Comparison of ENCODE assay signal across 16 cellular contexts in the genomic region with DNA sequence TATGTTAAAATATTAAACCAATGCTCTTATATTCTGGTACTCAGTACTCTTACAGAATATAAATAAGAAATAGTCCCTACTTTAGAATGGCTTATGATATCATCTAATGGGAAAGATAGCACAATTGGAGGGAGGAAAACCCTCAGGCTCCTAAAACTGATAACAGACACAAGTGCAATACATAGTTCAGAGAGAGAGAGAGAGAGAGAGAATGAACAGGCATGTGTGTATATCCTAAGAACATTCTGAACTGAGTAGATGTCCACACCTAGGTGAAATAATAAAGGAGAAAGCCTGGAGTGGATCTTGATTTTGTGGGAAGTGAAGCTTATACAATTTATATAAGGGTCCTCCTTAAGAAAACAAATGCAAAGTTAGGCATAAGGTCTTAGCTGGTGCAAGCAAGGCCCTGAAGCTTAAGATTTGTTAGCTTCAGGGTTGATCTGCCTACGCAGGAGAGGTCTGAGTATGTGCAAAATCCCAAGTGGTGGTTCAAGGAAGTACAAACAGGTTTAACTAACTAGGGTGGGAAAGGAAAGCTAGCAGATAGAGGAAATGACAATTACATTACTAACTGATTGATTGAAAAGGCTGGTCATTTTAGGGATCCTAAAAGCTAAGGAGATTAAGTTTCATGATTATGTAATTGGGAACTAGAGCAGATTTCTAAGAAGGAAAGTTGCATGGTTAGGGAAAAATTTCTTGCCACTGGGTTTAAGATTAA. TPM values are rescaled to one million over a fixed set of nuclear protein-coding genes. Genes with fewer than 3 reads are reported as not detected.
DNase-seq lines count a peak whose midpoint lies in the region; ATAC-seq and TF ChIP-seq lines count a peak whose summit lies in the region.
"Had no signal": no experiment of that assay in that cellular context is flagged by ENCODE, and none has a peak within 500 bp of the region (broad histone marks: within the 10 kb centered on the region; RNA-seq: fewer than 3 reads in every experiment).

No MANE protein-coding gene starts in this region.

- H3K36me3 Mint-ChIP-seq in H9 (ENCODE audit: insufficient read depth in 1 of 3, low read depth in 3 of 3) = peaks cover 0 to 7% (median 4%) of the 10 kb centered on the region in 3 experiments; a peak in 2 of 7 replicates

- no peaks in the 10 kb centered on the region for H3K23me2 ChIP-seq in H9 (ENCODE audit: insufficient read length, low read depth, low read length, poor library complexity, severe bottlenecking)

- H3K14ac ChIP-seq in H9 (ENCODE audit: insufficient read depth, low read length) = no peak overlapping the region

- no peak overlapping the region for H2BK120ac ChIP-seq in H9 (ENCODE audit: low read depth, low read length, poor library complexity, severe bottlenecking)
- H2BK120ac ChIP-seq in mesendoderm (ENCODE audit: low read depth, low read length) = no peak overlapping the region

- H3K4me2 ChIP-seq in H9 (ENCODE audit: insufficient read depth, insufficient read length, low read length) (no peak overlapping the region), mesendoderm (ENCODE audit: low read length) (no peak overlapping the region)

- no peak overlapping the region for H3T11ph ChIP-seq in H9 (ENCODE audit: low read length)

- no peak overlapping the region for H2AK5ac ChIP-seq in H9 (ENCODE audit: insufficient read length, low read length)
- H2AK5ac ChIP-seq in mesendoderm (ENCODE audit: low read length) = no peak overlapping the region

- peaks cover 40 to 44% of the 10 kb centered on the region in 2 experiments for H3K4me1 Mint-ChIP-seq in H9

- peaks cover 6% of the 10 kb centered on the region; the same call in 1 of the 2 replicates for H3K4me1 ChIP-seq in H9 (ENCODE audit: insufficient read depth, low read length)
- H3K4me1 ChIP-seq in mesendoderm (ENCODE audit: control insufficient read depth, low read depth, low read length) = peaks cover 5% of the 10 kb centered on the region

- H3K27me3 ChIP-seq in H9 (ENCODE audit: insufficient read depth, low read length) (no peaks in the 10 kb centered on the region), mesendoderm (ENCODE audit: insufficient read depth, low read length, poor library complexity) (no peaks in the 10 kb centered on the region)

- H3K4me3 Mint-ChIP-seq in H9 = no peak overlapping the region
- H3K4me3 Mint-ChIP-seq: activated CD4-positive, alpha-beta T cell treated with anti-CD3 and anti-CD28 coated beads for 36 hours; activated T-cell treated with anti-CD3 and anti-CD28 coated beads, Interleukin-2, amount 50 U/mL, for 24 hours; CD8-positive, alpha-beta memory T cell had no signal

- H3K4me3 ChIP-seq in choroid plexus epithelial cell (ENCODE audit: low read depth, low read length) = no peak overlapping the region
- no peak overlapping the region for H3K4me3 ChIP-seq in mesendoderm (ENCODE audit: low read length)
- H3K4me3 ChIP-seq: stomach had no signal

- H3K79me1 ChIP-seq in H9 (ENCODE audit: insufficient read depth, low read depth, low read length, poor library complexity, severe bottlenecking) (no peaks in the 10 kb centered on the region), mesendoderm (ENCODE audit: low read length) (no peaks in the 10 kb centered on the region)

- H4K5ac ChIP-seq in H9 (ENCODE audit: insufficient read length, low read depth, low read length) (no peak overlapping the region), mesendoderm (ENCODE audit: low read length) (no peak overlapping the region)

- H2AFZ ChIP-seq in H9 (ENCODE audit: low read length) = no peak overlapping the region

- no peak overlapping the region for H3K18ac ChIP-seq in H9 (ENCODE audit: insufficient read length, low read depth, low read length)
- H3K18ac ChIP-seq in mesendoderm (ENCODE audit: low read length) = no peak overlapping the region

- H2BK5ac ChIP-seq in H9 (ENCODE audit: insufficient read length, low read length) (no peak overlapping the region), mesendoderm (ENCODE audit: low read length) (no peak overlapping the region)

- DNase-seq in H9 (no peak), NCI-H82 treated with DMSO at 0.1 percent for 48 hours (lab: John Stamatoyannopoulos, UW; ENCODE audit: unreplicated experiment) (peak; percentile 18), choroid plexus epithelial cell (ENCODE audit: low read depth) (peak; percentile 9), mesendoderm (peak; percentile 42), 8988T (no peak)
- DNase-seq in stimulated activated CD4-positive, alpha-beta T cell treated with anti-CD3 and anti-CD28 coated beads, Interleukin-4, amount 100 ng/mL, for 4 hours = no peak
- no peak for DNase-seq in activated CD4-positive, alpha-beta T cell treated with anti-CD3 and anti-CD28 coated beads for 4 hours
- DNase-seq: activated CD4-positive, alpha-beta T cell treated with anti-CD3 and anti-CD28 coated beads for 36 hours; activated T-cell treated with anti-CD3 and anti-CD28 coated beads, Interleukin-2, amount 50 U/mL, for 24 hours; CD8-positive, alpha-beta memory T cell; NCI-H1092; stomach had no signal

- H2BK15ac ChIP-seq in H9 (ENCODE audit: low read depth, low read length) = no peak overlapping the region
- H2BK15ac ChIP-seq in mesendoderm (replicated peaks; ENCODE audit: low read depth) = no peak overlapping the region

- H3K4ac ChIP-seq in H9 (ENCODE audit: low read depth, low read length) = no peak overlapping the region
- no peak overlapping the region for H3K4ac ChIP-seq in mesendoderm (ENCODE audit: low read depth, low read length)

- WGBS in H9 (ENCODE audit: extremely low coverage, insufficient read length, low lambda C conversion rate) = no CpG with 5 or more reads among the region's 1 CpG
- WGBS in mesendoderm (ENCODE audit: extremely low coverage, insufficient coverage, low lambda C conversion rate) = no CpG with 5 or more reads among the region's 1 CpG

- H4K20me1 ChIP-seq in H9 (ENCODE audit: control insufficient read depth, insufficient read depth, insufficient read length) = no peaks in the 10 kb centered on the region

- H3K9me3 ChIP-seq in H9 (ENCODE audit: control insufficient read depth, low read depth, low read length) = no peaks in the 10 kb centered on the region
- H3K9me3 ChIP-seq: neutrophil, stomach had no signal

- no peak overlapping the region for H3K9ac ChIP-seq in H9 (ENCODE audit: extremely low read depth, insufficient read length, low read length)
- no peak overlapping the region for H3K9ac ChIP-seq in mesendoderm (ENCODE audit: low read length)

- no peak overlapping the region for H2BK20ac ChIP-seq in H9 (ENCODE audit: low read depth, low read length, poor library complexity, severe bottlenecking)

- TF ChIP-seq CTCF in H9 (conservative IDR thresholded peaks at IDR 0.05) (peak; percentile 47), choroid plexus epithelial cell (conservative IDR thresholded peaks at IDR 0.05; ENCODE audit: low read depth, low read length) (no peak)

- H3K27ac ChIP-seq in H9 (ENCODE audit: insufficient read length, low read depth, low read length) = no peak overlapping the region
- H3K27ac ChIP-seq in mesendoderm (ENCODE audit: low read depth, low read length) = no peak overlapping the region
- H3K27ac ChIP-seq: neutrophil, stomach had no signal

- H3K56ac ChIP-seq in H9 (ENCODE audit: insufficient read length, low read depth, low read length) = no peak overlapping the region
- H3K56ac ChIP-seq in mesendoderm (ENCODE audit: low read length) = no peak overlapping the region

- no peak overlapping the region for H2BK12ac ChIP-seq in H9 (ENCODE audit: insufficient read length, low read depth, low read length)

- peaks cover 6 to 10% of the 10 kb centered on the region in 2 experiments; a peak in 3 of 5 replicates for H3K9me3 Mint-ChIP-seq in H9
- H3K9me3 Mint-ChIP-seq: activated T-cell treated with anti-CD3 and anti-CD28 coated beads, Interleukin-2, amount 50 U/mL, for 24 hours; CD8-positive, alpha-beta memory T cell had no signal

- H4K8ac ChIP-seq in H9 (replicated peaks; ENCODE audit: insufficient read length, low read depth, low read length) (no peak overlapping the region), mesendoderm (ENCODE audit: low read depth, low read length) (no peak overlapping the region)

- no peak overlapping the region for H3K23ac ChIP-seq in H9 (ENCODE audit: insufficient read length, low read depth, low read length)
- H3K23ac ChIP-seq in mesendoderm (ENCODE audit: low read length) = no peak overlapping the region

- H4K91ac ChIP-seq in H9 (ENCODE audit: insufficient read length, low read depth, low read length) = no peak overlapping the region

- H3K27me3 Mint-ChIP-seq in H9 (ENCODE audit: low read depth) = no peaks in the 10 kb centered on the region; the same call in 1 of the 2 replicates

- ATAC-seq in GM19328 (IDR thresholded peaks at IDR 0.05; ENCODE audit: unreplicated experiment) = no peak
- ATAC-seq: activated CD4-positive, alpha-beta T cell treated with anti-CD3 and anti-CD28 coated beads for 36 hours had no signal

- H3K36me3 ChIP-seq in mesendoderm (ENCODE audit: control insufficient read depth, insufficient read depth, low read length) = no peaks in the 10 kb centered on the region
- H3K36me3 ChIP-seq: neutrophil, stomach had no signal

- H3K27ac Mint-ChIP-seq in H9 = peak overlapping the region in 1 of 3 experiments; percentile 50; a peak in 1 of 7 replicates
- H3K27ac Mint-ChIP-seq: activated CD4-positive, alpha-beta T cell treated with anti-CD3 and anti-CD28 coated beads for 36 hours; activated T-cell treated with anti-CD3 and anti-CD28 coated beads, Interleukin-2, amount 50 U/mL, for 24 hours; CD8-positive, alpha-beta memory T cell had no signal

- no peaks in the 10 kb centered on the region for H3K79me2 ChIP-seq in H9 (ENCODE audit: insufficient read depth, low read length)
- no peaks in the 10 kb centered on the region for H3K79me2 ChIP-seq in mesendoderm (ENCODE audit: control insufficient read depth, insufficient read depth, low read length)

RNA-seq across cellular contexts. Expression of a gene that starts 53.3 kb away (rescaled TPM):
- total RNA-seq in H9 (2021) = 36.8 and 38.4 TPM in 2 replicates
- polyA plus RNA-seq in mesendoderm (2013, experiment 1 of 2) = 0.03 TPM
- 0.03 TPM for polyA plus RNA-seq in mesendoderm (2013, experiment 2 of 2)
- total RNA-seq: activated CD4-positive, alpha-beta T cell treated with anti-CD3 and anti-CD28 coated beads for 36 hours; CD8-positive, alpha-beta memory T cell; fibroblast of lung; skeletal muscle tissue had no signal
- polyA plus RNA-seq: CD8-positive, alpha-beta memory T cell; fibroblast of lung had no signal

RNA-seq across cellular contexts. Expression of a gene that starts 57.4 kb away (rescaled TPM):
- 5.1 and 5.5 TPM in 2 replicates for total RNA-seq in H9 (2021)
- 2.8 TPM for polyA plus RNA-seq in mesendoderm (2013, experiment 1 of 2)
- 2.8 TPM for polyA plus RNA-seq in mesendoderm (2013, experiment 2 of 2)

Comparison
In these comparisons a context has a peak if more than half of its experiments do, and no peak if none do; other contexts are left out.
1. DNase-seq: peak in NCI-H82 treated with DMSO at 0.1 percent for 48 hours (single experiment), choroid plexus epithelial cell (single experiment) and mesendoderm (single experiment); none in H9 (single experiment), stimulated activated CD4-positive, alpha-beta T cell treated with anti-CD3 and anti-CD28 coated beads, Interleukin-4, amount 100 ng/mL, for 4 hours (0 of 2), activated CD4-positive, alpha-beta T cell treated with anti-CD3 and anti-CD28 coated beads for 4 hours (0 of 2) and 8988T (single experiment).